In the genomic region with DNA sequence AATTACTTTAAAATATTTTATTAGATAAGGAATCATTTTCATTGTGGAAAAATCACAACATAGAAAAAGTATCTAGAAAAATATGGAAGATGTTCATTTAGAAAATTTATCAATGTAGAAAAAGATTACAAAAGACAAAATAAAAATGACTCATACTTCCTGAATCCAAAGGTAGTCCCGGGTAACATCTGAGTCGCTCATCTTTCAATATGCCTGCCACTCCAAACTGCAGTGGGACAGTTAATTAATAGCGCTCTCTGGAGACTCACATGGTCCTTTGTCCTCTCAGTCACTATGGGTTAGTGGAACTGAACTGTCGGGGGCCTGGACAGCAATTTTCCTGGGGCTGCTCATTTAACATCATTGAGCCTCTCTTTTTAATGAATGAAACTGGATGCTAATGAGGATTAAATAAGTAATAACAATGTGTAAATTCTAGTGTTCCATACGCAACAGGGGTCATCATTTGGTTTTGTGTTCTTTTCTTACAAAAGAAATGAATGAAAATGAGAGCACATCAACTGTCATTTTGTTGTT, we compare ENCODE assay signal across 2 cellular contexts.
TF ChIP-seq lines count a peak whose summit lies in the region.

No MANE protein-coding gene starts in this region.

TF ChIP-seq in IMR-90, 13 proteins besides CTCF, POLR2A, EP300 and RAD21:
- TF ChIP-seq FOS (IDR thresholded peaks at IDR 0.05; ENCODE audit: low read depth, low read length) (no peak), MAFK (IDR thresholded peaks at IDR 0.05; ENCODE audit: low read depth, low read length) (no peak), SMC3 (IDR thresholded peaks at IDR 0.05; ENCODE audit: low read depth, low read length) (no peak), CHD1 (IDR thresholded peaks at IDR 0.05; ENCODE audit: low read depth, low read length) (no peak), CEBPB (IDR thresholded peaks at IDR 0.05; ENCODE audit: low read depth, low read length) (no peak), RFX5 (IDR thresholded peaks at IDR 0.05; ENCODE audit: low read depth, low read length) (no peak), NFE2L2 (IDR thresholded peaks at IDR 0.05; ENCODE audit: low read depth, low read length) (no peak), RCOR1 (IDR thresholded peaks at IDR 0.05; ENCODE audit: insufficient replicate concordance, low read length) (no peak), BHLHE40 (IDR thresholded peaks at IDR 0.05; ENCODE audit: low read depth, low read length) (no peak), MXI1 (IDR thresholded peaks at IDR 0.05; ENCODE audit: borderline replicate concordance, low read depth, low read length) (no peak)
- TF ChIP-seq, protein P1, sequence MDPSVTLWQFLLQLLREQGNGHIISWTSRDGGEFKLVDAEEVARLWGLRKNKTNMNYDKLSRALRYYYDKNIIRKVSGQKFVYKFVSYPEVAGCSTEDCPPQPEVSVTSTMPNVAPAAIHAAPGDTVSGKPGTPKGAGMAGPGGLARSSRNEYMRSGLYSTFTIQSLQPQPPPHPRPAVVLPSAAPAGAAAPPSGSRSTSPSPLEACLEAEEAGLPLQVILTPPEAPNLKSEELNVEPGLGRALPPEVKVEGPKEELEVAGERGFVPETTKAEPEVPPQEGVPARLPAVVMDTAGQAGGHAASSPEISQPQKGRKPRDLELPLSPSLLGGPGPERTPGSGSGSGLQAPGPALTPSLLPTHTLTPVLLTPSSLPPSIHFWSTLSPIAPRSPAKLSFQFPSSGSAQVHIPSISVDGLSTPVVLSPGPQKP (IDR thresholded peaks at IDR 0.05; ENCODE audit: borderline replicate concordance, low read depth, low read length), result no peak
- TF ChIP-seq, protein P2, sequence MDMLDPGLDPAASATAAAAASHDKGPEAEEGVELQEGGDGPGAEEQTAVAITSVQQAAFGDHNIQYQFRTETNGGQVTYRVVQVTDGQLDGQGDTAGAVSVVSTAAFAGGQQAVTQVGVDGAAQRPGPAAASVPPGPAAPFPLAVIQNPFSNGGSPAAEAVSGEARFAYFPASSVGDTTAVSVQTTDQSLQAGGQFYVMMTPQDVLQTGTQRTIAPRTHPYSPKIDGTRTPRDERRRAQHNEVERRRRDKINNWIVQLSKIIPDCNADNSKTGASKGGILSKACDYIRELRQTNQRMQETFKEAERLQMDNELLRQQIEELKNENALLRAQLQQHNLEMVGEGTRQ (IDR thresholded peaks at IDR 0.05; ENCODE audit: low read depth, low read length), result no peak

TF ChIP-seq in GM12878, 131 proteins besides CTCF, POLR2A, EP300 and RAD21:
- TF ChIP-seq, protein P3, sequence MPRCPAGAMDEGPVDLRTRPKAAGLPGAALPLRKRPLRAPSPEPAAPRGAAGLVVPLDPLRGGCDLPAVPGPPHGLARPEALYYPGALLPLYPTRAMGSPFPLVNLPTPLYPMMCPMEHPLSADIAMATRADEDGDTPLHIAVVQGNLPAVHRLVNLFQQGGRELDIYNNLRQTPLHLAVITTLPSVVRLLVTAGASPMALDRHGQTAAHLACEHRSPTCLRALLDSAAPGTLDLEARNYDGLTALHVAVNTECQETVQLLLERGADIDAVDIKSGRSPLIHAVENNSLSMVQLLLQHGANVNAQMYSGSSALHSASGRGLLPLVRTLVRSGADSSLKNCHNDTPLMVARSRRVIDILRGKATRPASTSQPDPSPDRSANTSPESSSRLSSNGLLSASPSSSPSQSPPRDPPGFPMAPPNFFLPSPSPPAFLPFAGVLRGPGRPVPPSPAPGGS (IDR thresholded peaks at IDR 0.05; ENCODE audit: borderline replicate concordance, insufficient read depth, low read depth, low read length, poor library complexity, severe bottlenecking), result no peak
- TF ChIP-seq, protein P1 (IDR thresholded peaks at IDR 0.05; ENCODE audit: low read depth, low read length), result no peak
- TF ChIP-seq, protein P4, sequence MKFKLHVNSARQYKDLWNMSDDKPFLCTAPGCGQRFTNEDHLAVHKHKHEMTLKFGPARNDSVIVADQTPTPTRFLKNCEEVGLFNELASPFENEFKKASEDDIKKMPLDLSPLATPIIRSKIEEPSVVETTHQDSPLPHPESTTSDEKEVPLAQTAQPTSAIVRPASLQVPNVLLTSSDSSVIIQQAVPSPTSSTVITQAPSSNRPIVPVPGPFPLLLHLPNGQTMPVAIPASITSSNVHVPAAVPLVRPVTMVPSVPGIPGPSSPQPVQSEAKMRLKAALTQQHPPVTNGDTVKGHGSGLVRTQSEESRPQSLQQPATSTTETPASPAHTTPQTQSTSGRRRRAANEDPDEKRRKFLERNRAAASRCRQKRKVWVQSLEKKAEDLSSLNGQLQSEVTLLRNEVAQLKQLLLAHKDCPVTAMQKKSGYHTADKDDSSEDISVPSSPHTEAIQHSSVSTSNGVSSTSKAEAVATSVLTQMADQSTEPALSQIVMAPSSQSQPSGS (IDR thresholded peaks at IDR 0.05; ENCODE audit: low read length), result no peak
- TF ChIP-seq EGR1 (IDR thresholded peaks at IDR 0.05; ENCODE audit: borderline replicate concordance in 1 of 2, low read depth in 2 of 2, low read length in 2 of 2), result no peak
- no peak for TF ChIP-seq SIX5 (IDR thresholded peaks at IDR 0.05; ENCODE audit: low read depth, low read length, severe bottlenecking)
